In genomic region chr14:75928587-75929230, GRCh38 we compare ENCODE assay signal across 17 cellular contexts. TPM values are rescaled to one million over a fixed set of nuclear protein-coding genes. Genes with fewer than 3 reads are reported as not detected.
A peak's percentile ranks its signal among the peaks of the same experiment; 100 is the strongest.
DNase-seq lines count a peak whose midpoint lies in the region; ATAC-seq, FAIRE-seq and TF ChIP-seq lines count a peak whose summit lies in the region.
"Had no signal": no experiment of that assay in that cellular context is flagged by ENCODE, and none has a peak within 500 bp of the region (broad histone marks: within the 10 kb centered on the region; RNA-seq: fewer than 3 reads in every experiment).

No MANE protein-coding gene starts in this region.

- H2AFZ ChIP-seq in HepG2 (ENCODE audit: low read length) (no peak overlapping the region), MM.1S (ENCODE audit: low read length) (no peak overlapping the region)

- POLR2A ChIA-PET in HepG2 (lab: Yijun Ruan, JAX): no interaction called here

- H3K4me3 ChIP-seq in right lobe of liver (no peak overlapping the region), HepG2 (replicated peaks in 1 of 3; ENCODE audit: insufficient read depth in 1 of 3, low read depth in 2 of 3, low read length in 3 of 3) (no peak overlapping the region), MM.1S (ENCODE audit: low read length) (no peak overlapping the region), ascending aorta (no peak overlapping the region)
- H3K4me3 ChIP-seq: A549, thoracic aorta had no signal

- H3K4me1 Mint-ChIP-seq in nephron: peaks cover 37% of the 10 kb centered on the region
- H3K4me1 Mint-ChIP-seq: activated CD4-positive, alpha-beta T cell treated with anti-CD3 and anti-CD28 coated beads for 36 hours had no signal

- H3K79me2 ChIP-seq in HepG2 (ENCODE audit: insufficient read depth, low read length): no peaks in the 10 kb centered on the region
- no peaks in the 10 kb centered on the region for H3K79me2 ChIP-seq in MM.1S (ENCODE audit: low read length)

- H3K36me3 Mint-ChIP-seq in nephron (ENCODE audit: low read depth): peaks cover 16% of the 10 kb centered on the region

- TF ChIP-seq RAD21 in HepG2 (CRISPR knock-in tag; IDR thresholded peaks at IDR 0.05): no peak

- peak in 3 of 4 donors; percentile 25 to 55 (median 41) for ATAC-seq in right lobe of liver
- no peak for ATAC-seq in HepG2
- peak; percentile 15 for ATAC-seq in esophagus mucosa
- ATAC-seq: A549; activated CD4-positive, alpha-beta T cell treated with anti-CD3 and anti-CD28 coated beads for 36 hours; effector memory CD8-positive, alpha-beta T cell had no signal

- H3K27ac Mint-ChIP-seq in nephron: peak overlapping the region; percentile 86 to 93 (median 90)
- H3K27ac Mint-ChIP-seq: activated CD4-positive, alpha-beta T cell treated with anti-CD3 and anti-CD28 coated beads for 36 hours; activated T-cell treated with anti-CD3 and anti-CD28 coated beads, Interleukin-2, amount 50 U/mL, for 24 hours; effector memory CD8-positive, alpha-beta T cell had no signal

- TF ChIP-seq EP300 in HepG2 (IDR thresholded peaks at IDR 0.05; ENCODE audit: low read depth in 2 of 2, low read length in 2 of 2): no peak
- TF ChIP-seq EP300 in HepG2 (CRISPR knock-in tag; IDR thresholded peaks at IDR 0.05; ENCODE audit: borderline replicate concordance): no peak

- FAIRE-seq in HepG2 (lab: Jason Lieb, UNC): no peak
- FAIRE-seq: A549 had no signal

- H3K9me3 ChIP-seq in right lobe of liver: no peaks in the 10 kb centered on the region
- no peaks in the 10 kb centered on the region for H3K9me3 ChIP-seq in HepG2 (ENCODE audit: low read length)
- no peaks in the 10 kb centered on the region for H3K9me3 ChIP-seq in MM.1S (replicated peaks; ENCODE audit: insufficient read depth, low read length)
- no peaks in the 10 kb centered on the region for H3K9me3 ChIP-seq in ascending aorta
- H3K9me3 ChIP-seq: A549, neutrophil, thoracic aorta had no signal

- CTCF ChIA-PET in HepG2 (lab: Yijun Ruan, JAX; ENCODE audit: low intra/inter-chr PET ratio, low total read pairs): no interaction called here

- H3K27ac ChIP-seq in right lobe of liver (no peak overlapping the region), HepG2 (ENCODE audit: extremely low read length, insufficient read depth, low read length) (no peak overlapping the region), MM.1S (ENCODE audit: low read length) (no peak overlapping the region), ascending aorta (no peak overlapping the region)
- H3K27ac ChIP-seq: A549, neutrophil, thoracic aorta had no signal

- H3K4me2 ChIP-seq in HepG2 (ENCODE audit: low read depth, low read length) (no peak overlapping the region), MM.1S (ENCODE audit: low read depth, low read length) (no peak overlapping the region)
- H3K4me2 ChIP-seq: A549 had no signal

- no peaks in the 10 kb centered on the region for H3K9me2 ChIP-seq in MM.1S (replicated peaks; ENCODE audit: insufficient read depth, low read length)

- no peaks in the 10 kb centered on the region for H3K36me3 ChIP-seq in right lobe of liver
- H3K36me3 ChIP-seq in HepG2 (replicated peaks in 1 of 2; ENCODE audit: control insufficient read depth in 1 of 2, insufficient read depth in 2 of 2, low read length in 2 of 2): no peaks in the 10 kb centered on the region; a peak in 1 of 5 replicates
- H3K36me3 ChIP-seq in MM.1S (replicated peaks; ENCODE audit: insufficient read depth, low read length): no peaks in the 10 kb centered on the region
- no peaks in the 10 kb centered on the region for H3K36me3 ChIP-seq in ascending aorta
- H3K36me3 ChIP-seq: neutrophil, thoracic aorta had no signal

- H3K9ac ChIP-seq in HepG2 (ENCODE audit: insufficient read depth, low read depth, low read length) (no peak overlapping the region), MM.1S (ENCODE audit: low read length) (no peak overlapping the region)

- H3K4me3 Mint-ChIP-seq in nephron: peak overlapping the region; percentile 18 to 63 (median 62)
- H3K4me3 Mint-ChIP-seq: activated CD4-positive, alpha-beta T cell treated with anti-CD3 and anti-CD28 coated beads for 36 hours; activated T-cell treated with anti-CD3 and anti-CD28 coated beads, Interleukin-2, amount 50 U/mL, for 24 hours; effector memory CD8-positive, alpha-beta T cell had no signal

- intact Hi-C loops in right lobe of liver (cut with DNase I) (no loop called here), HepG2 (cut with micrococcal nuclease; ENCODE audit: unreplicated experiment) (no loop called here), ascending aorta (cut with DNase I) (no loop called here)

- H3F3A ChIP-seq in MM.1S (ENCODE audit: insufficient read depth, low read length): no peaks in the 10 kb centered on the region

- H3K27me3 ChIP-seq in right lobe of liver (no peaks in the 10 kb centered on the region), HepG2 (ENCODE audit: control insufficient read depth in 1 of 2, insufficient read depth in 2 of 2, low read length in 2 of 2) (no peaks in the 10 kb centered on the region), MM.1S (replicated peaks; ENCODE audit: insufficient read depth, low read length) (no peaks in the 10 kb centered on the region), ascending aorta (no peaks in the 10 kb centered on the region)
- H3K27me3 ChIP-seq: neutrophil had no signal

- DNase-seq in right lobe of liver (no peak), HepG2 (ENCODE audit: low spot score) (no peak), MM.1S (no peak), DMS53 (lab: John Stamatoyannopoulos, UW) (no peak), ascending aorta (ENCODE audit: low spot score in 2 of 2) (no peak)
- DNase-seq in activated CD4-positive, alpha-beta T cell treated with anti-CD3 and anti-CD28 coated beads for 4 hours: no peak
- DNase-seq: activated CD4-positive, alpha-beta T cell treated with anti-CD3 and anti-CD28 coated beads for 36 hours; activated T-cell treated with anti-CD3 and anti-CD28 coated beads, Interleukin-2, amount 50 U/mL, for 24 hours; effector memory CD8-positive, alpha-beta T cell; HCEC 1CT; NCI-H510A; T-helper 2 cell had no signal

- in situ Hi-C loops in HepG2 (cut with HindIII; ENCODE audit: extremely low pct_ligation_motif_present, low pct_unique_long_range_greater_than_20kb): no loop called here

- TF ChIP-seq CTCF in right lobe of liver (IDR thresholded peaks at IDR 0.05) (no peak), HepG2 (CRISPR knock-in tag; IDR thresholded peaks at IDR 0.05) (no peak), nephron (IDR thresholded peaks at IDR 0.05; ENCODE audit: unreplicated experiment in 3 of 3) (no peak), MM.1S (IDR thresholded peaks at IDR 0.05; ENCODE audit: low read length) (no peak), ascending aorta (IDR thresholded peaks at IDR 0.05) (no peak)

- peaks cover 7% of the 10 kb centered on the region for H3K9me3 Mint-ChIP-seq in nephron
- H3K9me3 Mint-ChIP-seq: activated T-cell treated with anti-CD3 and anti-CD28 coated beads, Interleukin-2, amount 50 U/mL, for 24 hours; effector memory CD8-positive, alpha-beta T cell had no signal

- H4K20me1 ChIP-seq in HepG2 (ENCODE audit: insufficient read depth, low read length) (no peaks in the 10 kb centered on the region), MM.1S (ENCODE audit: insufficient read depth, low read length) (no peaks in the 10 kb centered on the region)

- 62% methylated on average over 9 of the region's 9 CpGs for WGBS in right lobe of liver (ENCODE audit: insufficient coverage, low coverage, low lambda C conversion rate, missing lambda C conversion rate)
- 95% methylated on average over 9 of the region's 9 CpGs for WGBS in HepG2 (ENCODE audit: low lambda C conversion rate)

- BruUV-seq in HepG2 (replicated peaks; lab: Mats Ljungman, UMichigan): no TSS peak

- H3K27me3 Mint-ChIP-seq in nephron (ENCODE audit: low read depth): no peaks in the 10 kb centered on the region
- H3K27me3 Mint-ChIP-seq: activated CD4-positive, alpha-beta T cell treated with anti-CD3 and anti-CD28 coated beads for 36 hours; activated T-cell treated with anti-CD3 and anti-CD28 coated beads, Interleukin-2, amount 50 U/mL, for 24 hours; effector memory CD8-positive, alpha-beta T cell had no signal

- no peaks in the 10 kb centered on the region for H3K4me1 ChIP-seq in right lobe of liver
- H3K4me1 ChIP-seq in HepG2 (ENCODE audit: insufficient read depth, low read length): no peaks in the 10 kb centered on the region
- no peaks in the 10 kb centered on the region for H3K4me1 ChIP-seq in MM.1S (ENCODE audit: low read length)
- no peaks in the 10 kb centered on the region for H3K4me1 ChIP-seq in ascending aorta
- H3K4me1 ChIP-seq: A549 had no signal

- TF ChIP-seq POLR2A in right lobe of liver (IDR thresholded peaks at IDR 0.05): no peak
- TF ChIP-seq POLR2A in HepG2 (IDR thresholded peaks at IDR 0.05; ENCODE audit: insufficient read depth in 1 of 2, low read depth in 2 of 2, low read length in 2 of 2): no peak

RNA-seq across cellular contexts. Expression of gene TGFB3, which starts 53.1 kb away (rescaled TPM):
- total RNA-seq in right lobe of liver (10 to 100 TPM in 2 of 6 experiments, 1 to 10 TPM in 4; 4.3 to 60.1 (median 6.5) TPM), HepG2 (2016; rRNA removed; fragmentation: Illumina TruSeq; extraction: Trizol) (1.4 and 2.5 TPM in 2 replicates), esophagus mucosa (4.3 TPM), ascending aorta (108 TPM)
- total RNA-seq in HepG2 (2016; cell fraction: cytosol; rRNA removed; fragmentation: Illumina TruSeq; extraction: Trizol; ENCODE audit: low read depth): 0.10 and 0.18 TPM in 2 replicates
- total RNA-seq in HepG2 (2016; cell fraction: insoluble cytoplasmic fraction; rRNA removed; fragmentation: Illumina TruSeq; extraction: Trizol): 0.58 and 0.78 TPM in 2 replicates
- total RNA-seq in HepG2 (2016; cell fraction: membrane; rRNA removed; fragmentation: Illumina TruSeq; extraction: Trizol): 0.40 and 0.79 TPM in 2 replicates
- 1.5 and 2.1 TPM in 2 replicates for total RNA-seq in HepG2 (2016; cell fraction: nucleus; rRNA removed; fragmentation: Illumina TruSeq; extraction: Trizol)
- polyA plus RNA-seq in HepG2 (2011; rRNA removed): 2.5 and 3.2 TPM in 2 replicates
- polyA plus RNA-seq in HepG2 (2011; cell fraction: cytosol; rRNA removed): 1.4 and 1.6 TPM in 2 replicates
- 6.3 and 7.1 TPM in 2 replicates for polyA plus RNA-seq in HepG2 (2011; cell fraction: nucleus; rRNA removed)
- 0.68 and 0.72 TPM in 2 replicates for polyA plus RNA-seq in HepG2 (2012)
- 0.16 and 0.20 TPM in 2 replicates for polyA plus RNA-seq in HepG2 (2016; cell fraction: cytosol; fragmentation: Illumina TruSeq; extraction: Trizol; ENCODE audit: low read depth)
- polyA plus RNA-seq in HepG2 (2016; cell fraction: insoluble cytoplasmic fraction; fragmentation: Illumina TruSeq; extraction: Trizol; ENCODE audit: low read depth): 0.61 and 1.4 TPM in 2 replicates
- polyA plus RNA-seq in HepG2 (2016; cell fraction: membrane; fragmentation: Illumina TruSeq; extraction: Trizol; ENCODE audit: low read depth): 0.31 and 0.41 TPM in 2 replicates
- 2.3 and 3.5 TPM in 2 replicates for polyA plus RNA-seq in HepG2 (2016; cell fraction: nucleus; fragmentation: Illumina TruSeq; extraction: Trizol; ENCODE audit: insufficient read depth, low read depth)
- 2.7 and 14.2 TPM in 2 replicates for polyA minus RNA-seq in HepG2 (2011; rRNA and poly(A)+ RNA removed; ENCODE audit: low replicate concordance)
- polyA minus RNA-seq in HepG2 (2011; cell fraction: cytosol; rRNA and poly(A)+ RNA removed): 0.69 and 1.3 TPM in 2 replicates
- polyA minus RNA-seq in HepG2 (2011; cell fraction: nucleus; rRNA and poly(A)+ RNA removed): 3.0 and 3.6 TPM in 2 replicates

RNA-seq across cellular contexts. Expression of gene IFT43, which starts 56.9 kb away (rescaled TPM):
- total RNA-seq in right lobe of liver (10 to 100 TPM; 13.8 to 36.6 (median 20.7) TPM), HepG2 (2016; rRNA removed; fragmentation: Illumina TruSeq; extraction: Trizol) (0.15 TPM in 1 of 2 replicates, not detected in the other), esophagus mucosa (21.6 TPM), ascending aorta (84.0 TPM)
- 1.3 TPM in 1 of 2 replicates, not detected in the other for total RNA-seq in HepG2 (2016; cell fraction: cytosol; rRNA removed; fragmentation: Illumina TruSeq; extraction: Trizol; ENCODE audit: low read depth)
- total RNA-seq in HepG2 (2016; cell fraction: insoluble cytoplasmic fraction; rRNA removed; fragmentation: Illumina TruSeq; extraction: Trizol): 0.28 and 0.31 TPM in 2 replicates
- not detected in 2 replicates for total RNA-seq in HepG2 (2016; cell fraction: membrane; rRNA removed; fragmentation: Illumina TruSeq; extraction: Trizol)
- 0.81 TPM in 1 of 2 replicates, not detected in the other for total RNA-seq in HepG2 (2016; cell fraction: nucleus; rRNA removed; fragmentation: Illumina TruSeq; extraction: Trizol)
- 0.55 and 0.78 TPM in 2 replicates for polyA plus RNA-seq in HepG2 (2011; rRNA removed)
- polyA plus RNA-seq in HepG2 (2011; cell fraction: cytosol; rRNA removed): 0.10 and 0.36 TPM in 2 replicates
- 1.7 and 1.8 TPM in 2 replicates for polyA plus RNA-seq in HepG2 (2011; cell fraction: nucleus; rRNA removed)
- 0.38 and 1.8 TPM in 2 replicates for polyA plus RNA-seq in HepG2 (2012)
- polyA plus RNA-seq in HepG2 (2016; cell fraction: cytosol; fragmentation: Illumina TruSeq; extraction: Trizol; ENCODE audit: low read depth): 0.18 TPM in 1 of 2 replicates, not detected in the other
- not detected in 2 replicates for polyA plus RNA-seq in HepG2 (2016; cell fraction: insoluble cytoplasmic fraction; fragmentation: Illumina TruSeq; extraction: Trizol; ENCODE audit: low read depth)
- 0.26 TPM in 1 of 2 replicates, not detected in the other for polyA plus RNA-seq in HepG2 (2016; cell fraction: membrane; fragmentation: Illumina TruSeq; extraction: Trizol; ENCODE audit: low read depth)
- 0.85 and 1.1 TPM in 2 replicates for polyA plus RNA-seq in HepG2 (2016; cell fraction: nucleus; fragmentation: Illumina TruSeq; extraction: Trizol; ENCODE audit: insufficient read depth, low read depth)
- polyA minus RNA-seq in HepG2 (2011; rRNA and poly(A)+ RNA removed; ENCODE audit: low replicate concordance): 0.32 and 11.4 TPM in 2 replicates
- 1.6 TPM in 1 of 2 replicates, not detected in the other for polyA minus RNA-seq in HepG2 (2011; cell fraction: cytosol; rRNA and poly(A)+ RNA removed)
- polyA minus RNA-seq in HepG2 (2011; cell fraction: nucleus; rRNA and poly(A)+ RNA removed): 1.1 and 1.5 TPM in 2 replicates
